ENCODE assay signal across 23 cellular contexts in genomic region chr11:32947985-32948384, GRCh38. TPM values are rescaled to one million over a fixed set of nuclear protein-coding genes. Genes with fewer than 3 reads are reported as not detected.
DNase-seq lines count a peak whose midpoint lies in the region; ATAC-seq, FAIRE-seq and TF ChIP-seq lines count a peak whose summit lies in the region.
"Had no signal": no experiment of that assay in that cellular context is flagged by ENCODE, and none has a peak within 500 bp of the region (broad histone marks: within the 10 kb centered on the region; RNA-seq: fewer than 3 reads in every experiment).

No MANE protein-coding gene starts in this region.

- intact Hi-C loops in sciatic nerve (cut with DNase I): no loop called here
- intact Hi-C loops in pancreas (cut with DNase I): no loop called here

- H3K27ac Mint-ChIP-seq in activated naive CD8-positive, alpha-beta T cell: peak overlapping the region; percentile 34
- no peak overlapping the region for H3K27ac Mint-ChIP-seq in activated naive CD8-positive, alpha-beta T cell treated with anti-CD3 and anti-CD28 coated beads for 36 hours
- H3K27ac Mint-ChIP-seq in effector memory CD8-positive, alpha-beta T cell: no peak overlapping the region
- H3K27ac Mint-ChIP-seq: CD4-positive, CD25-positive, alpha-beta regulatory T cell had no signal

- WGBS in pancreas, 2 donors: 89 to 90% methylated on average over 2 of the region's 2 CpGs

- ATAC-seq in sciatic nerve (peak; percentile 41), pancreas (no peak)
- no peak for ATAC-seq in effector memory CD8-positive, alpha-beta T cell (replicated peaks)
- ATAC-seq: K562, Panc1, Right ventricle myocardium inferior had no signal

- H3K9me3 Mint-ChIP-seq in activated naive CD8-positive, alpha-beta T cell (ENCODE audit: low read depth): peaks cover 7% of the 10 kb centered on the region
- peaks cover 9% of the 10 kb centered on the region for H3K9me3 Mint-ChIP-seq in activated naive CD8-positive, alpha-beta T cell treated with anti-CD3 and anti-CD28 coated beads for 36 hours
- peaks cover 0 to 3% of the 10 kb centered on the region in 2 donors for H3K9me3 Mint-ChIP-seq in effector memory CD8-positive, alpha-beta T cell

- no peaks in the 10 kb centered on the region for H3K27me3 ChIP-seq in pancreas
- H3K27me3 ChIP-seq: BE2C had no signal

- no peaks in the 10 kb centered on the region for H3K9me3 ChIP-seq in pancreas
- H3K9me3 ChIP-seq: BE2C had no signal

- H3K27me3 Mint-ChIP-seq in activated naive CD8-positive, alpha-beta T cell: no peaks in the 10 kb centered on the region
- H3K27me3 Mint-ChIP-seq in activated naive CD8-positive, alpha-beta T cell treated with anti-CD3 and anti-CD28 coated beads for 36 hours: no peaks in the 10 kb centered on the region
- no peaks in the 10 kb centered on the region for H3K27me3 Mint-ChIP-seq in effector memory CD8-positive, alpha-beta T cell
- H3K27me3 Mint-ChIP-seq: CD4-positive, CD25-positive, alpha-beta regulatory T cell had no signal

- peaks cover 12% of the 10 kb centered on the region for H3K36me3 Mint-ChIP-seq in activated naive CD8-positive, alpha-beta T cell
- H3K36me3 Mint-ChIP-seq in activated naive CD8-positive, alpha-beta T cell treated with anti-CD3 and anti-CD28 coated beads for 36 hours: peaks cover 20% of the 10 kb centered on the region
- peaks cover 6% of the 10 kb centered on the region for H3K36me3 Mint-ChIP-seq in effector memory CD8-positive, alpha-beta T cell (ENCODE audit: insufficient read depth)

- no peak for DNase-seq in activated naive CD8-positive, alpha-beta T cell treated with anti-CD3 and anti-CD28 coated beads for 36 hours
- peak; percentile 27 for DNase-seq in OCI-M1 (lab: John Stamatoyannopoulos, UW)
- DNase-seq in fibroblast of peridontal ligament (ENCODE audit: extremely low read depth): peak; percentile 23
- no peak for DNase-seq in sciatic nerve (ENCODE audit: low spot score)
- DNase-seq in islet precursor cell: no peak
- no peak for DNase-seq in pancreas
- no peak for DNase-seq in effector memory CD8-positive, alpha-beta T cell
- DNase-seq: BE2C; CD4-positive, CD25-positive, alpha-beta regulatory T cell; COR-L47; GF-D8; MV-4-11; NCI-H1417; NCI-H187 treated with DMSO at 0.1 percent for 48 hours; NCI-H226; NCI-H524 treated with DMSO at 0.1 percent for 48 hours had no signal

- H3K4me1 ChIP-seq in pancreas: no peaks in the 10 kb centered on the region
- H3K4me1 ChIP-seq: BE2C had no signal

- no peaks in the 10 kb centered on the region for H3K4me1 Mint-ChIP-seq in activated naive CD8-positive, alpha-beta T cell (ENCODE audit: low read depth)
- peaks cover 5% of the 10 kb centered on the region for H3K4me1 Mint-ChIP-seq in activated naive CD8-positive, alpha-beta T cell treated with anti-CD3 and anti-CD28 coated beads for 36 hours
- no peaks in the 10 kb centered on the region for H3K4me1 Mint-ChIP-seq in effector memory CD8-positive, alpha-beta T cell (ENCODE audit: low read depth in 2 of 2)

- H3K36me3 ChIP-seq in pancreas: no peaks in the 10 kb centered on the region
- H3K36me3 ChIP-seq: BE2C had no signal

- no peak overlapping the region for H3K27ac ChIP-seq in pancreas
- H3K27ac ChIP-seq: 22Rv1 had no signal

- no peak overlapping the region for H3K4me3 Mint-ChIP-seq in activated naive CD8-positive, alpha-beta T cell
- H3K4me3 Mint-ChIP-seq in activated naive CD8-positive, alpha-beta T cell treated with anti-CD3 and anti-CD28 coated beads for 36 hours: no peak overlapping the region
- H3K4me3 Mint-ChIP-seq in effector memory CD8-positive, alpha-beta T cell: no peak overlapping the region
- H3K4me3 Mint-ChIP-seq: CD4-positive, CD25-positive, alpha-beta regulatory T cell had no signal

- no peak for TF ChIP-seq CTCF in pancreas (IDR thresholded peaks at IDR 0.05)

- H3K4me3 ChIP-seq in pancreas: no peak overlapping the region
- H3K4me3 ChIP-seq: K562 had no signal

- no peak for FAIRE-seq in pancreas (lab: Jason Lieb, UNC)
- FAIRE-seq: GM12891, GM18507, K562 had no signal

RNA-seq across cellular contexts. Expression of gene QSER1, which starts 55.4 kb away (rescaled TPM):
- total RNA-seq in activated naive CD8-positive, alpha-beta T cell treated with anti-CD3 and anti-CD28 coated beads for 36 hours: 10 to 100 TPM; 11.7 to 14.8 TPM
- total RNA-seq in sciatic nerve: 50.7 TPM
- 10 to 100 TPM; 15.5 to 25.1 (median 21.4) TPM for total RNA-seq in pancreas
- polyA plus RNA-seq in pancreas: 1 to 10 TPM; 3.0 to 4.4 TPM

Comparison
In these comparisons a context has a peak if more than half of its experiments do, and no peak if none do; other contexts are left out.
1. DNase-seq: peak in OCI-M1 (single experiment) and fibroblast of peridontal ligament (single experiment); none in activated naive CD8-positive, alpha-beta T cell treated with anti-CD3 and anti-CD28 coated beads for 36 hours (single experiment), sciatic nerve (single experiment), islet precursor cell (single experiment), pancreas (0 of 6) and effector memory CD8-positive, alpha-beta T cell (0 of 3).